1 cellular context compared by ENCODE assay signal in the genomic region with DNA sequence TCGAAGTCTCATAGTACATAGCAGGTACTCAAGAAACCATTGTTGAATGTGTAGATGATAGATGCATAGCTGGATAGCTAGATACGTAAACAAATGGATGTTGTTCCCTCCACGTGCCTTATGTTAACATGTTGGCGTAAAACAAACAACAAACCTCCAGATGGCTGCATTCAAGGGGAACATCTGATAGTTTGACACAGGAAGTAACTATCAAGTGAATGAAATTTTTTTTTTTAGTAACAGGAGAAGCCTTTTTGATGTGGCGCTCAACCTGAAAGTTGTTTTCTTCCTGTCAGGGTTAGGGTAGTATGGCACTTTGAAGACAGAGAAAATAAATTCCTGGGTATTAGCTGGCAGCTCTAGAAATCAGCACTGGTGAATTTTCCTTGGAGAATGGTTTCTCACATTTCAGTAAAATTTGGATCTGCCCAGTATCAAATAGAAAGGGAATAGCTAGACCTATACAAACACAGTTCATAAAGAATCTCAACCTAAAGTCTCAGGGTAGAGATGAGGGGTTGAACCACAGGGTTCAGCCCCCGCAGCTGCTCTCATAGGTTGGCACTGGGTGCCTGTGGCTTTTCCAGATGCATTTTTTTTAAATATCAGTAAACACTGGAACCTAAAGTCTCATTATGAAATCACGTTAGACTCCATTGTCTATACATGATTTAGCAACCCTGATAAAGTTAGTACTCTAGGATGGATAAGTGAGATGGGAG.
TF ChIP-seq lines count a peak whose summit lies in the region.

No MANE protein-coding gene starts in this region.

TF ChIP-seq in K562, 482 proteins besides CTCF, POLR2A, EP300 and RAD21 (continued from another document):
- no peak for TF ChIP-seq ZMIZ1 (IDR thresholded peaks at IDR 0.05; ENCODE audit: low read depth in 2 of 2, low read length in 2 of 2)
- 0 out of 2 replicates have a peak, but pooled peaks have one; percentile 15 for TF ChIP-seq ZNF57 (CRISPR knock-in tag; IDR thresholded peaks at IDR 0.05)
- TF ChIP-seq ZNF347 (CRISPR knock-in tag; IDR thresholded peaks at IDR 0.05; ENCODE audit: low read depth), result no peak
- no peak for TF ChIP-seq CEBPG (CRISPR knock-in tag; IDR thresholded peaks at IDR 0.05)
- 0 out of 4 replicates have a peak, but pooled peaks of 1 of the 2 experiments have one; percentile 15 for TF ChIP-seq CEBPG (tag; conservative IDR thresholded peaks at IDR 0.05 in 1 of 2, IDR thresholded peaks at IDR 0.05 in 1 of 2)
TF ChIP-seq in K562: peak in this region for 2.
